ENCODE assay signal across 1 cellular context in the genomic region with DNA sequence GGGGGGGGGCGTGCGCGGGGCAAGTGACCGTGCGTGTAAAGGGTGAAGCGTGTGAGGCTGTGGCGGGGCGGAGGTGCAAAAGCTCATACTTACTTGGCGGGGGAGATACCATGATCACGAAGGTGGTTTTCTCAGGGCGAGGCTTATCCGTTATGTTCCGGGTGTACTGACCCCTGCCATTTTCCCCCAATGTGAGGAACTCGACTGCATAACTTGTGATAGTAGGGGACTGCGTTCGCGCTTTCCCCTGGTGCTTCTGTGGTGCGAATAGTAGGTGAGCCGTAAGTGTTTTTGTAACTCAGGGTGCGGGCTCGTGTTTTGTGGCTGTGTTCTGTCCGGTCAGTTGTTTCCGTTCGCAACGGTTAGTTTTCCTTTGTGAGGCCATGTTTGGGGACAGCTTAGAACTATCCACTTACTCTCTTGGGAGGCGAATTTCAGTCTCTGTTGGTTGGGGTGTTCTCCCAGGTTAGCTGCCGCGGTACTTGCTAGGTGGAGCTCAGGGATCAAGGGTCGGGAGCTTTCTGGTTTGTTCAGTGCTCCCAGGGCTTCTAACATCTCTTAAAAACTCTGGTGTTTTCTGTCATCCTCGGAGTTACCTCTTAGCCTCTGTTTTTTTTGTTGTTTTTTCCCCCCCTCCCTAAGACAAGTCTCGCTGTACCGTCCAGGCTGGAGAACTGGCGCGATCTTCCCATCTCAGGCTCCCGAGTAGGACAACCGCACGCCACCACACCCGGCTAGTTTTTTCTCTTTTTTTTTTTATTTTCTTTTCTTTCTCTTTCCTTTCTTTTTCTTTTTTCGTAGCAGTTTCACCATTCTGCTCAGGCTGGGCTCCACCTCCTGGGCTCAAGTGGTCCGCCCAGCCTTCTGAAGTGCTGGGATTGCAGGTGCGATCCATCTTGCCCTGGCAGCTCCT.
TF ChIP-seq lines count a peak whose summit lies in the region.
"Not testable (repeated sequence)": the region's sequence is repeated elsewhere in the genome, so short reads cannot be mapped to it uniquely, and the experiment has no call there.

No MANE protein-coding gene starts in this region.

TF ChIP-seq in HepG2, 621 proteins besides CTCF, POLR2A, EP300 and RAD21 (continues in another document):
- TF ChIP-seq PHF8 (CRISPR knock-in tag; IDR thresholded peaks at IDR 0.05) (peak; percentile 47; the same call in 1 of the 2 replicates), ZFY (CRISPR knock-in tag; IDR thresholded peaks at IDR 0.05) (peak; percentile 40; the same call in 1 of the 2 replicates), ZNF331 (CRISPR knock-in tag; IDR thresholded peaks at IDR 0.05) (peak; percentile 66; the same call in 1 of the 2 replicates), MIER3 (CRISPR knock-in tag; IDR thresholded peaks at IDR 0.05; ENCODE audit: borderline replicate concordance) (peak; percentile 27; the same call in 1 of the 2 replicates), TBL1XR1 (IDR thresholded peaks at IDR 0.05; ENCODE audit: borderline replicate concordance, low read length, partially characterized antibody) (peak; percentile 28), TARDBP (CRISPR knock-in tag; IDR thresholded peaks at IDR 0.05) (peak; percentile 36; the same call in 1 of the 2 replicates), ZC3H4 (CRISPR knock-in tag; IDR thresholded peaks at IDR 0.05; ENCODE audit: borderline replicate concordance) (peak; percentile 99), CREM (IDR thresholded peaks at IDR 0.05) (peak; percentile 13; the same call in 1 of the 2 replicates), NR2F2 (IDR thresholded peaks at IDR 0.05; ENCODE audit: borderline replicate concordance, low read depth) (0 out of 2 replicates have a peak, but pooled peaks have one; percentile 31), PHF5A (CRISPR knock-in tag; IDR thresholded peaks at IDR 0.05; ENCODE audit: low read depth, unreplicated experiment) (peak; percentile 31), ZNF367 (CRISPR knock-in tag; IDR thresholded peaks at IDR 0.05; ENCODE audit: borderline replicate concordance) (0 out of 2 replicates have a peak, but pooled peaks have one; percentile 24), HNRNPH1 (optimal IDR thresholded peaks at IDR 0.05; ENCODE audit: low read depth, low read length) (peak; percentile 66), XBP1 (CRISPR knock-in tag; IDR thresholded peaks at IDR 0.05) (0 out of 2 replicates have a peak, but pooled peaks have one; percentile 34), YEATS2 (CRISPR knock-in tag; IDR thresholded peaks at IDR 0.05; ENCODE audit: borderline replicate concordance) (peak; percentile 26; the same call in 1 of the 2 replicates), BORCS8-MEF2B (CRISPR knock-in tag; IDR thresholded peaks at IDR 0.05) (peak; percentile 52; the same call in 1 of the 2 replicates), HOXD1 (CRISPR knock-in tag; IDR thresholded peaks at IDR 0.05) (peak; percentile 49; the same call in 1 of the 2 replicates), ZNF792 (CRISPR knock-in tag; IDR thresholded peaks at IDR 0.05) (peak; percentile 50; the same call in 1 of the 2 replicates)
- TF ChIP-seq, protein P1, sequence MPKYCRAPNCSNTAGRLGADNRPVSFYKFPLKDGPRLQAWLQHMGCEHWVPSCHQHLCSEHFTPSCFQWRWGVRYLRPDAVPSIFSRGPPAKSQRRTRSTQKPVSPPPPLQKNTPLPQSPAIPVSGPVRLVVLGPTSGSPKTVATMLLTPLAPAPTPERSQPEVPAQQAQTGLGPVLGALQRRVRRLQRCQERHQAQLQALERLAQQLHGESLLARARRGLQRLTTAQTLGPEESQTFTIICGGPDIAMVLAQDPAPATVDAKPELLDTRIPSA (CRISPR knock-in tag; IDR thresholded peaks at IDR 0.05; ENCODE audit: borderline replicate concordance), result 0 out of 2 replicates have a peak, but pooled peaks have one; percentile 42
- TF ChIP-seq, protein P2, sequence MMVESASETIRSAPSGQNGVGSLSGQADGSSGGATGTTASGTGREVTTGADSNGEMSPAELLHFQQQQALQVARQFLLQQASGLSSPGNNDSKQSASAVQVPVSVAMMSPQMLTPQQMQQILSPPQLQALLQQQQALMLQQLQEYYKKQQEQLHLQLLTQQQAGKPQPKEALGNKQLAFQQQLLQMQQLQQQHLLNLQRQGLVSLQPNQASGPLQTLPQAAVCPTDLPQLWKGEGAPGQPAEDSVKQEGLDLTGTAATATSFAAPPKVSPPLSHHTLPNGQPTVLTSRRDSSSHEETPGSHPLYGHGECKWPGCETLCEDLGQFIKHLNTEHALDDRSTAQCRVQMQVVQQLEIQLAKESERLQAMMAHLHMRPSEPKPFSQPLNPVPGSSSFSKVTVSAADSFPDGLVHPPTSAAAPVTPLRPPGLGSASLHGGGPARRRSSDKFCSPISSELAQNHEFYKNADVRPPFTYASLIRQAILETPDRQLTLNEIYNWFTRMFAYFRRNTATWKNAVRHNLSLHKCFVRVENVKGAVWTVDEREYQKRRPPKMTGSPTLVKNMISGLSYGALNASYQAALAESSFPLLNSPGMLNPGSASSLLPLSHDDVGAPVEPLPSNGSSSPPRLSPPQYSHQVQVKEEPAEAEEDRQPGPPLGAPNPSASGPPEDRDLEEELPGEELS (CRISPR knock-in tag; IDR thresholded peaks at IDR 0.05), result peak; percentile 64; the same call in 1 of the 2 replicates
- TF ChIP-seq, protein P3, sequence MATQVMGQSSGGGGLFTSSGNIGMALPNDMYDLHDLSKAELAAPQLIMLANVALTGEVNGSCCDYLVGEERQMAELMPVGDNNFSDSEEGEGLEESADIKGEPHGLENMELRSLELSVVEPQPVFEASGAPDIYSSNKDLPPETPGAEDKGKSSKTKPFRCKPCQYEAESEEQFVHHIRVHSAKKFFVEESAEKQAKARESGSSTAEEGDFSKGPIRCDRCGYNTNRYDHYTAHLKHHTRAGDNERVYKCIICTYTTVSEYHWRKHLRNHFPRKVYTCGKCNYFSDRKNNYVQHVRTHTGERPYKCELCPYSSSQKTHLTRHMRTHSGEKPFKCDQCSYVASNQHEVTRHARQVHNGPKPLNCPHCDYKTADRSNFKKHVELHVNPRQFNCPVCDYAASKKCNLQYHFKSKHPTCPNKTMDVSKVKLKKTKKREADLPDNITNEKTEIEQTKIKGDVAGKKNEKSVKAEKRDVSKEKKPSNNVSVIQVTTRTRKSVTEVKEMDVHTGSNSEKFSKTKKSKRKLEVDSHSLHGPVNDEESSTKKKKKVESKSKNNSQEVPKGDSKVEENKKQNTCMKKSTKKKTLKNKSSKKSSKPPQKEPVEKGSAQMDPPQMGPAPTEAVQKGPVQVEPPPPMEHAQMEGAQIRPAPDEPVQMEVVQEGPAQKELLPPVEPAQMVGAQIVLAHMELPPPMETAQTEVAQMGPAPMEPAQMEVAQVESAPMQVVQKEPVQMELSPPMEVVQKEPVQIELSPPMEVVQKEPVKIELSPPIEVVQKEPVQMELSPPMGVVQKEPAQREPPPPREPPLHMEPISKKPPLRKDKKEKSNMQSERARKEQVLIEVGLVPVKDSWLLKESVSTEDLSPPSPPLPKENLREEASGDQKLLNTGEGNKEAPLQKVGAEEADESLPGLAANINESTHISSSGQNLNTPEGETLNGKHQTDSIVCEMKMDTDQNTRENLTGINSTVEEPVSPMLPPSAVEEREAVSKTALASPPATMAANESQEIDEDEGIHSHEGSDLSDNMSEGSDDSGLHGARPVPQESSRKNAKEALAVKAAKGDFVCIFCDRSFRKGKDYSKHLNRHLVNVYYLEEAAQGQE (IDR thresholded peaks at IDR 0.05; ENCODE audit: borderline replicate concordance in 1 of 2, low read depth in 1 of 2, low read length in 2 of 2), result peak in 1 of 2 experiments; percentile 34; a peak in 1 of 4 replicates
- TF ChIP-seq, protein P4, sequence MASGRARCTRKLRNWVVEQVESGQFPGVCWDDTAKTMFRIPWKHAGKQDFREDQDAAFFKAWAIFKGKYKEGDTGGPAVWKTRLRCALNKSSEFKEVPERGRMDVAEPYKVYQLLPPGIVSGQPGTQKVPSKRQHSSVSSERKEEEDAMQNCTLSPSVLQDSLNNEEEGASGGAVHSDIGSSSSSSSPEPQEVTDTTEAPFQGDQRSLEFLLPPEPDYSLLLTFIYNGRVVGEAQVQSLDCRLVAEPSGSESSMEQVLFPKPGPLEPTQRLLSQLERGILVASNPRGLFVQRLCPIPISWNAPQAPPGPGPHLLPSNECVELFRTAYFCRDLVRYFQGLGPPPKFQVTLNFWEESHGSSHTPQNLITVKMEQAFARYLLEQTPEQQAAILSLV (CRISPR knock-in tag; IDR thresholded peaks at IDR 0.05; ENCODE audit: borderline replicate concordance), result 0 out of 2 replicates have a peak, but pooled peaks have one; percentile 28
- TF ChIP-seq CREM (CRISPR knock-in tag; IDR thresholded peaks at IDR 0.05), result not testable (repeated sequence)
- TF ChIP-seq, protein P5, sequence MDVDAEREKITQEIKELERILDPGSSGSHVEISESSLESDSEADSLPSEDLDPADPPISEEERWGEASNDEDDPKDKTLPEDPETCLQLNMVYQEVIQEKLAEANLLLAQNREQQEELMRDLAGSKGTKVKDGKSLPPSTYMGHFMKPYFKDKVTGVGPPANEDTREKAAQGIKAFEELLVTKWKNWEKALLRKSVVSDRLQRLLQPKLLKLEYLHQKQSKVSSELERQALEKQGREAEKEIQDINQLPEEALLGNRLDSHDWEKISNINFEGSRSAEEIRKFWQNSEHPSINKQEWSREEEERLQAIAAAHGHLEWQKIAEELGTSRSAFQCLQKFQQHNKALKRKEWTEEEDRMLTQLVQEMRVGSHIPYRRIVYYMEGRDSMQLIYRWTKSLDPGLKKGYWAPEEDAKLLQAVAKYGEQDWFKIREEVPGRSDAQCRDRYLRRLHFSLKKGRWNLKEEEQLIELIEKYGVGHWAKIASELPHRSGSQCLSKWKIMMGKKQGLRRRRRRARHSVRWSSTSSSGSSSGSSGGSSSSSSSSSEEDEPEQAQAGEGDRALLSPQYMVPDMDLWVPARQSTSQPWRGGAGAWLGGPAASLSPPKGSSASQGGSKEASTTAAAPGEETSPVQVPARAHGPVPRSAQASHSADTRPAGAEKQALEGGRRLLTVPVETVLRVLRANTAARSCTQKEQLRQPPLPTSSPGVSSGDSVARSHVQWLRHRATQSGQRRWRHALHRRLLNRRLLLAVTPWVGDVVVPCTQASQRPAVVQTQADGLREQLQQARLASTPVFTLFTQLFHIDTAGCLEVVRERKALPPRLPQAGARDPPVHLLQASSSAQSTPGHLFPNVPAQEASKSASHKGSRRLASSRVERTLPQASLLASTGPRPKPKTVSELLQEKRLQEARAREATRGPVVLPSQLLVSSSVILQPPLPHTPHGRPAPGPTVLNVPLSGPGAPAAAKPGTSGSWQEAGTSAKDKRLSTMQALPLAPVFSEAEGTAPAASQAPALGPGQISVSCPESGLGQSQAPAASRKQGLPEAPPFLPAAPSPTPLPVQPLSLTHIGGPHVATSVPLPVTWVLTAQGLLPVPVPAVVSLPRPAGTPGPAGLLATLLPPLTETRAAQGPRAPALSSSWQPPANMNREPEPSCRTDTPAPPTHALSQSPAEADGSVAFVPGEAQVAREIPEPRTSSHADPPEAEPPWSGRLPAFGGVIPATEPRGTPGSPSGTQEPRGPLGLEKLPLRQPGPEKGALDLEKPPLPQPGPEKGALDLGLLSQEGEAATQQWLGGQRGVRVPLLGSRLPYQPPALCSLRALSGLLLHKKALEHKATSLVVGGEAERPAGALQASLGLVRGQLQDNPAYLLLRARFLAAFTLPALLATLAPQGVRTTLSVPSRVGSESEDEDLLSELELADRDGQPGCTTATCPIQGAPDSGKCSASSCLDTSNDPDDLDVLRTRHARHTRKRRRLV (CRISPR knock-in tag; IDR thresholded peaks at IDR 0.05), result peak; percentile 99
- TF ChIP-seq, protein P6, sequence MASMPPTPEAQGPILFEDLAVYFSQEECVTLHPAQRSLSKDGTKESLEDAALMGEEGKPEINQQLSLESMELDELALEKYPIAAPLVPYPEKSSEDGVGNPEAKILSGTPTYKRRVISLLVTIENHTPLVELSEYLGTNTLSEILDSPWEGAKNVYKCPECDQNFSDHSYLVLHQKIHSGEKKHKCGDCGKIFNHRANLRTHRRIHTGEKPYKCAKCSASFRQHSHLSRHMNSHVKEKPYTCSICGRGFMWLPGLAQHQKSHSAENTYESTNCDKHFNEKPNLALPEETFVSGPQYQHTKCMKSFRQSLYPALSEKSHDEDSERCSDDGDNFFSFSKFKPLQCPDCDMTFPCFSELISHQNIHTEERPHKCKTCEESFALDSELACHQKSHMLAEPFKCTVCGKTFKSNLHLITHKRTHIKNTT (CRISPR knock-in tag; IDR thresholded peaks at IDR 0.05), result 0 out of 2 replicates have a peak, but pooled peaks have one; percentile 51
- TF ChIP-seq, protein P7, sequence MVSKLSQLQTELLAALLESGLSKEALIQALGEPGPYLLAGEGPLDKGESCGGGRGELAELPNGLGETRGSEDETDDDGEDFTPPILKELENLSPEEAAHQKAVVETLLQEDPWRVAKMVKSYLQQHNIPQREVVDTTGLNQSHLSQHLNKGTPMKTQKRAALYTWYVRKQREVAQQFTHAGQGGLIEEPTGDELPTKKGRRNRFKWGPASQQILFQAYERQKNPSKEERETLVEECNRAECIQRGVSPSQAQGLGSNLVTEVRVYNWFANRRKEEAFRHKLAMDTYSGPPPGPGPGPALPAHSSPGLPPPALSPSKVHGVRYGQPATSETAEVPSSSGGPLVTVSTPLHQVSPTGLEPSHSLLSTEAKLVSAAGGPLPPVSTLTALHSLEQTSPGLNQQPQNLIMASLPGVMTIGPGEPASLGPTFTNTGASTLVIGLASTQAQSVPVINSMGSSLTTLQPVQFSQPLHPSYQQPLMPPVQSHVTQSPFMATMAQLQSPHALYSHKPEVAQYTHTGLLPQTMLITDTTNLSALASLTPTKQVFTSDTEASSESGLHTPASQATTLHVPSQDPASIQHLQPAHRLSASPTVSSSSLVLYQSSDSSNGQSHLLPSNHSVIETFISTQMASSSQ (IDR thresholded peaks at IDR 0.05; ENCODE audit: low read depth), result not testable (repeated sequence)
- TF ChIP-seq, protein P7 (CRISPR knock-in tag; IDR thresholded peaks at IDR 0.05; ENCODE audit: borderline replicate concordance), result peak; percentile 24; the same call in 1 of the 2 replicates
- TF ChIP-seq, protein P8, sequence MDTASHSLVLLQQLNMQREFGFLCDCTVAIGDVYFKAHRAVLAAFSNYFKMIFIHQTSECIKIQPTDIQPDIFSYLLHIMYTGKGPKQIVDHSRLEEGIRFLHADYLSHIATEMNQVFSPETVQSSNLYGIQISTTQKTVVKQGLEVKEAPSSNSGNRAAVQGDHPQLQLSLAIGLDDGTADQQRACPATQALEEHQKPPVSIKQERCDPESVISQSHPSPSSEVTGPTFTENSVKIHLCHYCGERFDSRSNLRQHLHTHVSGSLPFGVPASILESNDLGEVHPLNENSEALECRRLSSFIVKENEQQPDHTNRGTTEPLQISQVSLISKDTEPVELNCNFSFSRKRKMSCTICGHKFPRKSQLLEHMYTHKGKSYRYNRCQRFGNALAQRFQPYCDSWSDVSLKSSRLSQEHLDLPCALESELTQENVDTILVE (CRISPR knock-in tag; IDR thresholded peaks at IDR 0.05), result 0 out of 2 replicates have a peak, but pooled peaks have one; percentile 35
